Comparison of ENCODE assay signal across 1 cellular context in the genomic region with DNA sequence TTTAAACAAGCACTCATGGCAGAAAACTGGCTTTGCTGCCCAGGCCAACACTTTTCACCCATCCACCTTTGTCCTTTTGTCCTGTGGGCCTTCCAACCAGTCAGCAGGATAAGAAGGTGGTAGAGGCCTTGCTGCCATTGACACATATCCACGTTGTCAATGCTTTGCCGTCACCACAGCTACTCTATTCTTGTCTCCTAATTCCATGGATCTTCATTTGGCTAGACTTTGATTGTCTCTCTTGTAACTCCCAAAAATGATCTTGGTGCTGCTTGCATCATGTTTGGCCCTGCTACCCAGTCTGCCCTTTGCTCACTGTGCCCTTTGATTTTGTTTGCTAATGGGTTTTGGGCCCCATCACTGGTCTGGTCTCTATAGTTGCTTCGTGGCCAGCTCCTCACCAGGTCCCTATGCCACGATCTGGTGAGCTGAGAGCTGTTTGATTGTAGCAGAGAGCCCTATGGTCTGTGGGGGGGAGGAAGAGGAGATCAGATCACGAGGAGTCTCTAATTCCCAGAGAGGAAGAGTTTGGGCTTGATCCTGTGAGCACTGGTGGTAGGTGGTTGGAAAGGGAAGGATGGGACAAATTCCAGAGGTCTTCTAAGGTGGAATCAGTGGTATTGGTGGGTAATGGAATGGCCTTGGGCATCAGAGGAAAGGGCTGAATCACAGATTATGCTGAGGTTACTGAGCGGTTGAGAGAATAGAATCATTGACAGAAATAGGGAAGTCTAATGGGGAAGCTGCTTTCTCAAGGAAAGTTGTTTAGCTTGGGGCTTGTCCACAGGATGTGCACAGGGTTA.
A peak's percentile ranks its signal among the peaks of the same experiment; 100 is the strongest.
TF ChIP-seq lines count a peak whose summit lies in the region.

No MANE protein-coding gene starts in this region.

TF ChIP-seq in HepG2, 621 proteins besides CTCF, POLR2A, EP300 and RAD21 (continued from another document and continues in another):
- TF ChIP-seq, protein P1, sequence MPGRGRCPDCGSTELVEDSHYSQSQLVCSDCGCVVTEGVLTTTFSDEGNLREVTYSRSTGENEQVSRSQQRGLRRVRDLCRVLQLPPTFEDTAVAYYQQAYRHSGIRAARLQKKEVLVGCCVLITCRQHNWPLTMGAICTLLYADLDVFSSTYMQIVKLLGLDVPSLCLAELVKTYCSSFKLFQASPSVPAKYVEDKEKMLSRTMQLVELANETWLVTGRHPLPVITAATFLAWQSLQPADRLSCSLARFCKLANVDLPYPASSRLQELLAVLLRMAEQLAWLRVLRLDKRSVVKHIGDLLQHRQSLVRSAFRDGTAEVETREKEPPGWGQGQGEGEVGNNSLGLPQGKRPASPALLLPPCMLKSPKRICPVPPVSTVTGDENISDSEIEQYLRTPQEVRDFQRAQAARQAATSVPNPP (CRISPR knock-in tag; IDR thresholded peaks at IDR 0.05), result no peak
- TF ChIP-seq ARID2 (CRISPR knock-in tag; IDR thresholded peaks at IDR 0.05; ENCODE audit: borderline replicate concordance) (no peak), ZNF460 (CRISPR knock-in tag; IDR thresholded peaks at IDR 0.05; ENCODE audit: borderline replicate concordance) (no peak), RARG (CRISPR knock-in tag; IDR thresholded peaks at IDR 0.05; ENCODE audit: low read depth) (no peak), FOXA1 (IDR thresholded peaks at IDR 0.05) (no peak), FOXA1 (CRISPR knock-in tag; IDR thresholded peaks at IDR 0.05) (no peak), ZNF138 (CRISPR knock-in tag; IDR thresholded peaks at IDR 0.05; ENCODE audit: low read depth) (no peak), SMAD9 (CRISPR knock-in tag; IDR thresholded peaks at IDR 0.05) (no peak), ZNF749 (CRISPR knock-in tag; IDR thresholded peaks at IDR 0.05; ENCODE audit: borderline replicate concordance) (no peak), GFI1 (CRISPR knock-in tag; IDR thresholded peaks at IDR 0.05; ENCODE audit: borderline replicate concordance) (peak; percentile 46; the same call in 1 of the 2 replicates), KMT2B (CRISPR knock-in tag; IDR thresholded peaks at IDR 0.05) (no peak), TAF15 (IDR thresholded peaks at IDR 0.05; ENCODE audit: low read depth, low read length, poor library complexity, severe bottlenecking) (no peak), EZH2 (conservative IDR thresholded peaks at IDR 0.05; ENCODE audit: low read depth, low read length) (no peak), HOXD1 (CRISPR knock-in tag; IDR thresholded peaks at IDR 0.05) (no peak), KAT2B (IDR thresholded peaks at IDR 0.05; ENCODE audit: borderline replicate concordance, low read depth, low read length) (no peak), KDM1A (CRISPR knock-in tag; IDR thresholded peaks at IDR 0.05) (no peak), MIXL1 (CRISPR knock-in tag; IDR thresholded peaks at IDR 0.05) (0 out of 2 replicates have a peak, but pooled peaks have one; percentile 14), ZMYM4 (CRISPR knock-in tag; IDR thresholded peaks at IDR 0.05) (peak; percentile 50; the same call in 1 of the 2 replicates), HHEX (CRISPR knock-in tag; IDR thresholded peaks at IDR 0.05) (no peak), PCBP2 (optimal IDR thresholded peaks at IDR 0.05; ENCODE audit: low read depth, low read length, poor library complexity, severe bottlenecking) (no peak), FOXA3 (CRISPR knock-in tag; IDR thresholded peaks at IDR 0.05) (peak; percentile 8; the same call in 1 of the 2 replicates), ZNF451 (CRISPR knock-in tag; IDR thresholded peaks at IDR 0.05) (no peak), NR2F2 (IDR thresholded peaks at IDR 0.05; ENCODE audit: borderline replicate concordance, low read depth) (0 out of 2 replicates have a peak, but pooled peaks have one; percentile 29), ZSCAN21 (CRISPR knock-in tag; IDR thresholded peaks at IDR 0.05; ENCODE audit: borderline replicate concordance) (no peak), CHD2 (IDR thresholded peaks at IDR 0.05; ENCODE audit: low read depth, low read length) (no peak), KAT7 (CRISPR knock-in tag; IDR thresholded peaks at IDR 0.05; ENCODE audit: borderline replicate concordance) (no peak), DMAP1 (CRISPR knock-in tag; IDR thresholded peaks at IDR 0.05) (peak; percentile 42; the same call in 1 of the 2 replicates), GABPA (IDR thresholded peaks at IDR 0.05; ENCODE audit: low read depth, low read length) (no peak), GABPA (CRISPR knock-in tag; IDR thresholded peaks at IDR 0.05; ENCODE audit: low read depth) (no peak), RFXAP (CRISPR knock-in tag; IDR thresholded peaks at IDR 0.05; ENCODE audit: borderline replicate concordance) (no peak), ESRRA (CRISPR knock-in tag; IDR thresholded peaks at IDR 0.05; ENCODE audit: low read depth) (no peak), ZNF24 (IDR thresholded peaks at IDR 0.05) (no peak), STAT5B (CRISPR knock-in tag; IDR thresholded peaks at IDR 0.05) (no peak), ZSCAN9 (CRISPR knock-in tag; IDR thresholded peaks at IDR 0.05; ENCODE audit: borderline replicate concordance) (no peak), RFX1 (IDR thresholded peaks at IDR 0.05) (no peak), IRF2 (CRISPR knock-in tag; IDR thresholded peaks at IDR 0.05) (no peak), ZNF570 (CRISPR knock-in tag; IDR thresholded peaks at IDR 0.05; ENCODE audit: borderline replicate concordance) (no peak), FOXO1 (CRISPR knock-in tag; IDR thresholded peaks at IDR 0.05) (no peak; the same call in 1 of the 2 replicates), ZNF678 (CRISPR knock-in tag; IDR thresholded peaks at IDR 0.05) (no peak), ZNF552 (CRISPR knock-in tag; IDR thresholded peaks at IDR 0.05; ENCODE audit: borderline replicate concordance) (no peak), ZSCAN20 (CRISPR knock-in tag; IDR thresholded peaks at IDR 0.05; ENCODE audit: borderline replicate concordance) (no peak), ZC3H4 (CRISPR knock-in tag; IDR thresholded peaks at IDR 0.05; ENCODE audit: borderline replicate concordance) (no peak)
- TF ChIP-seq, protein P2, sequence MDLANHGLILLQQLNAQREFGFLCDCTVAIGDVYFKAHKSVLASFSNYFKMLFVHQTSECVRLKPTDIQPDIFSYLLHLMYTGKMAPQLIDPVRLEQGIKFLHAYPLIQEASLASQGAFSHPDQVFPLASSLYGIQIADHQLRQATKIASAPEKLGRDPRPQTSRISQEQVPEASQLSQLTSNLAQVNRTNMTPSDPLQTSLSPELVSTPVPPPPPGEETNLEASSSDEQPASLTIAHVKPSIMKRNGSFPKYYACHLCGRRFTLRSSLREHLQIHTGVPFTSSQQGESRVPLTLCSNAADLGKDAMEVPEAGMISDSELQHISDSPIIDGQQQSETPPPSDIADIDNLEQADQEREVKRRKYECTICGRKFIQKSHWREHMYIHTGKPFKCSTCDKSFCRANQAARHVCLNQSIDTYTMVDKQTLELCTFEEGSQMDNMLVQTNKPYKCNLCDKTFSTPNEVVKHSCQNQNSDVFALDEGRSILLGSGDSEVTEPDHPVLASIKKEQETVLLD (CRISPR knock-in tag; IDR thresholded peaks at IDR 0.05; ENCODE audit: low read depth), result no peak
- TF ChIP-seq, protein P3, sequence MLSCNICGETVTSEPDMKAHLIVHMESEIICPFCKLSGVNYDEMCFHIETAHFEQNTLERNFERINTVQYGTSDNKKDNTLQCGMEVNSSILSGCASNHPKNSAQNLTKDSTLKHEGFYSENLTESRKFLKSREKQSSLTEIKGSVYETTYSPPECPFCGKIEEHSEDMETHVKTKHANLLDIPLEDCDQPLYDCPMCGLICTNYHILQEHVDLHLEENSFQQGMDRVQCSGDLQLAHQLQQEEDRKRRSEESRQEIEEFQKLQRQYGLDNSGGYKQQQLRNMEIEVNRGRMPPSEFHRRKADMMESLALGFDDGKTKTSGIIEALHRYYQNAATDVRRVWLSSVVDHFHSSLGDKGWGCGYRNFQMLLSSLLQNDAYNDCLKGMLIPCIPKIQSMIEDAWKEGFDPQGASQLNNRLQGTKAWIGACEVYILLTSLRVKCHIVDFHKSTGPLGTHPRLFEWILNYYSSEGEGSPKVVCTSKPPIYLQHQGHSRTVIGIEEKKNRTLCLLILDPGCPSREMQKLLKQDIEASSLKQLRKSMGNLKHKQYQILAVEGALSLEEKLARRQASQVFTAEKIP (CRISPR knock-in tag; IDR thresholded peaks at IDR 0.05; ENCODE audit: borderline replicate concordance), result no peak
- TF ChIP-seq, protein P4, sequence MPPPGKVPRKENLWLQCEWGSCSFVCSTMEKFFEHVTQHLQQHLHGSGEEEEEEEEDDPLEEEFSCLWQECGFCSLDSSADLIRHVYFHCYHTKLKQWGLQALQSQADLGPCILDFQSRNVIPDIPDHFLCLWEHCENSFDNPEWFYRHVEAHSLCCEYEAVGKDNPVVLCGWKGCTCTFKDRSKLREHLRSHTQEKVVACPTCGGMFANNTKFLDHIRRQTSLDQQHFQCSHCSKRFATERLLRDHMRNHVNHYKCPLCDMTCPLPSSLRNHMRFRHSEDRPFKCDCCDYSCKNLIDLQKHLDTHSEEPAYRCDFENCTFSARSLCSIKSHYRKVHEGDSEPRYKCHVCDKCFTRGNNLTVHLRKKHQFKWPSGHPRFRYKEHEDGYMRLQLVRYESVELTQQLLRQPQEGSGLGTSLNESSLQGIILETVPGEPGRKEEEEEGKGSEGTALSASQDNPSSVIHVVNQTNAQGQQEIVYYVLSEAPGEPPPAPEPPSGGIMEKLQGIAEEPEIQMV (CRISPR knock-in tag; IDR thresholded peaks at IDR 0.05; ENCODE audit: low read depth), result no peak
- TF ChIP-seq, protein P5, sequence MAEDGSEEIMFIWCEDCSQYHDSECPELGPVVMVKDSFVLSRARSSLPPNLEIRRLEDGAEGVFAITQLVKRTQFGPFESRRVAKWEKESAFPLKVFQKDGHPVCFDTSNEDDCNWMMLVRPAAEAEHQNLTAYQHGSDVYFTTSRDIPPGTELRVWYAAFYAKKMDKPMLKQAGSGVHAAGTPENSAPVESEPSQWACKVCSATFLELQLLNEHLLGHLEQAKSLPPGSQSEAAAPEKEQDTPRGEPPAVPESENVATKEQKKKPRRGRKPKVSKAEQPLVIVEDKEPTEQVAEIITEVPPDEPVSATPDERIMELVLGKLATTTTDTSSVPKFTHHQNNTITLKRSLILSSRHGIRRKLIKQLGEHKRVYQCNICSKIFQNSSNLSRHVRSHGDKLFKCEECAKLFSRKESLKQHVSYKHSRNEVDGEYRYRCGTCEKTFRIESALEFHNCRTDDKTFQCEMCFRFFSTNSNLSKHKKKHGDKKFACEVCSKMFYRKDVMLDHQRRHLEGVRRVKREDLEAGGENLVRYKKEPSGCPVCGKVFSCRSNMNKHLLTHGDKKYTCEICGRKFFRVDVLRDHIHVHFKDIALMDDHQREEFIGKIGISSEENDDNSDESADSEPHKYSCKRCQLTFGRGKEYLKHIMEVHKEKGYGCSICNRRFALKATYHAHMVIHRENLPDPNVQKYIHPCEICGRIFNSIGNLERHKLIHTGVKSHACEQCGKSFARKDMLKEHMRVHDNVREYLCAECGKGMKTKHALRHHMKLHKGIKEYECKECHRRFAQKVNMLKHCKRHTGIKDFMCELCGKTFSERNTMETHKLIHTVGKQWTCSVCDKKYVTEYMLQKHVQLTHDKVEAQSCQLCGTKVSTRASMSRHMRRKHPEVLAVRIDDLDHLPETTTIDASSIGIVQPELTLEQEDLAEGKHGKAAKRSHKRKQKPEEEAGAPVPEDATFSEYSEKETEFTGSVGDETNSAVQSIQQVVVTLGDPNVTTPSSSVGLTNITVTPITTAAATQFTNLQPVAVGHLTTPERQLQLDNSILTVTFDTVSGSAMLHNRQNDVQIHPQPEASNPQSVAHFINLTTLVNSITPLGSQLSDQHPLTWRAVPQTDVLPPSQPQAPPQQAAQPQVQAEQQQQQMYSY (CRISPR knock-in tag; IDR thresholded peaks at IDR 0.05), result no peak
- TF ChIP-seq, protein P6, sequence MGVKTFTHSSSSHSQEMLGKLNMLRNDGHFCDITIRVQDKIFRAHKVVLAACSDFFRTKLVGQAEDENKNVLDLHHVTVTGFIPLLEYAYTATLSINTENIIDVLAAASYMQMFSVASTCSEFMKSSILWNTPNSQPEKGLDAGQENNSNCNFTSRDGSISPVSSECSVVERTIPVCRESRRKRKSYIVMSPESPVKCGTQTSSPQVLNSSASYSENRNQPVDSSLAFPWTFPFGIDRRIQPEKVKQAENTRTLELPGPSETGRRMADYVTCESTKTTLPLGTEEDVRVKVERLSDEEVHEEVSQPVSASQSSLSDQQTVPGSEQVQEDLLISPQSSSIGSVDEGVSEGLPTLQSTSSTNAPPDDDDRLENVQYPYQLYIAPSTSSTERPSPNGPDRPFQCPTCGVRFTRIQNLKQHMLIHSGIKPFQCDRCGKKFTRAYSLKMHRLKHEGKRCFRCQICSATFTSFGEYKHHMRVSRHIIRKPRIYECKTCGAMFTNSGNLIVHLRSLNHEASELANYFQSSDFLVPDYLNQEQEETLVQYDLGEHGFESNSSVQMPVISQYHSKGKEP (CRISPR knock-in tag; IDR thresholded peaks at IDR 0.05), result no peak
- TF ChIP-seq, protein P7, sequence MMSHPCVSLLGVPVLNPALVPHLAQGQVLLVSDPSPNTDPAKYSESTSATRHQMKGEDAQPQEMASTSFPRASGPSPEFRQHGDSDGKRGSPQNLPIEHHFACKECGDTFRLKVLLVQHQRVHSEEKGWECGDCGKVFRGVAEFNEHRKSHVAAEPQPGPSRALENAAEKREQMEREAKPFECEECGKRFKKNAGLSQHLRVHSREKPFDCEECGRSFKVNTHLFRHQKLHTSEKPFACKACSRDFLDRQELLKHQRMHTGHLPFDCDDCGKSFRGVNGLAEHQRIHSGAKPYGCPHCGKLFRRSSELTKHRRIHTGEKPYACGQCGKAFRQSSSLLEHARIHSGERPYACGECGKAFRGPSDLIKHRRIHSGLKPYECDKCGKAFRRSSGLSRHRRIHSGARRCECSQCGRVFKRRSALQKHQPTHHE (CRISPR knock-in tag; IDR thresholded peaks at IDR 0.05; ENCODE audit: borderline replicate concordance), result no peak
- TF ChIP-seq, protein P8, sequence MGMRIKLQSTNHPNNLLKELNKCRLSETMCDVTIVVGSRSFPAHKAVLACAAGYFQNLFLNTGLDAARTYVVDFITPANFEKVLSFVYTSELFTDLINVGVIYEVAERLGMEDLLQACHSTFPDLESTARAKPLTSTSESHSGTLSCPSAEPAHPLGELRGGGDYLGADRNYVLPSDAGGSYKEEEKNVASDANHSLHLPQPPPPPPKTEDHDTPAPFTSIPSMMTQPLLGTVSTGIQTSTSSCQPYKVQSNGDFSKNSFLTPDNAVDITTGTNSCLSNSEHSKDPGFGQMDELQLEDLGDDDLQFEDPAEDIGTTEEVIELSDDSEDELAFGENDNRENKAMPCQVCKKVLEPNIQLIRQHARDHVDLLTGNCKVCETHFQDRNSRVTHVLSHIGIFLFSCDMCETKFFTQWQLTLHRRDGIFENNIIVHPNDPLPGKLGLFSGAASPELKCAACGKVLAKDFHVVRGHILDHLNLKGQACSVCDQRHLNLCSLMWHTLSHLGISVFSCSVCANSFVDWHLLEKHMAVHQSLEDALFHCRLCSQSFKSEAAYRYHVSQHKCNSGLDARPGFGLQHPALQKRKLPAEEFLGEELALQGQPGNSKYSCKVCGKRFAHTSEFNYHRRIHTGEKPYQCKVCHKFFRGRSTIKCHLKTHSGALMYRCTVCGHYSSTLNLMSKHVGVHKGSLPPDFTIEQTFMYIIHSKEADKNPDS (CRISPR knock-in tag; IDR thresholded peaks at IDR 0.05), result no peak
- TF ChIP-seq, protein P9, sequence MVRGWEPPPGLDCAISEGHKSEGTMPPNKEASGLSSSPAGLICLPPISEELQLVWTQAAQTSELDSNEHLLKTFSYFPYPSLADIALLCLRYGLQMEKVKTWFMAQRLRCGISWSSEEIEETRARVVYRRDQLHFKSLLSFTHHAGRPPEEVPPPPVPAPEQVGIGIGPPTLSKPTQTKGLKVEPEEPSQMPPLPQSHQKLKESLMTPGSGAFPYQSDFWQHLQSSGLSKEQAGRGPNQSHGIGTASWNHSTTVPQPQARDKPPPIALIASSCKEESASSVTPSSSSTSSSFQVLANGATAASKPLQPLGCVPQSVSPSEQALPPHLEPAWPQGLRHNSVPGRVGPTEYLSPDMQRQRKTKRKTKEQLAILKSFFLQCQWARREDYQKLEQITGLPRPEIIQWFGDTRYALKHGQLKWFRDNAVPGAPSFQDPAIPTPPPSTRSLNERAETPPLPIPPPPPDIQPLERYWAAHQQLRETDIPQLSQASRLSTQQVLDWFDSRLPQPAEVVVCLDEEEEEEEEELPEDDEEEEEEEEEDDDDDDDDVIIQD (CRISPR knock-in tag; IDR thresholded peaks at IDR 0.05; ENCODE audit: low read depth), result no peak
